8 cellular contexts compared by ENCODE assay signal in genomic region chr6:41713650-41714291, GRCh38. TPM values are rescaled to one million over a fixed set of nuclear protein-coding genes. Genes with fewer than 3 reads are reported as not detected.
A peak's percentile ranks its signal among the peaks of the same experiment; 100 is the strongest.
DNase-seq lines count a peak whose midpoint lies in the region; ATAC-seq, FAIRE-seq and TF ChIP-seq lines count a peak whose summit lies in the region.

No MANE protein-coding gene starts in this region.

- H3K36me3 Mint-ChIP-seq in CD14-positive monocyte: peaks cover 27 to 67% of the 10 kb centered on the region in 2 donors

- ATAC-seq in GM19468 (IDR thresholded peaks at IDR 0.05; ENCODE audit: extremely low read depth, unreplicated experiment) (peak; percentile 22), heart right ventricle (peak; percentile 18 to 60 (median 36))

- H3K4me3 ChIP-seq in heart right ventricle: no peak overlapping the region

- no peaks in the 10 kb centered on the region for H3K9me3 ChIP-seq in heart right ventricle

- H3K36me3 ChIP-seq in heart right ventricle: peaks cover 0 to 5% (median 0%) of the 10 kb centered on the region in 9 donors

- intact Hi-C loops in CD14-positive monocyte (cut with micrococcal nuclease): no loop called here
- intact Hi-C loops in heart right ventricle (cut with DNase I): no loop called here

- peak overlapping the region in 1 of 2 donors; percentile 51 for H3K4me3 Mint-ChIP-seq in CD14-positive monocyte

- peak overlapping the region; percentile 53 to 91 (median 81) for H3K27ac ChIP-seq in heart right ventricle

- H3K4me1 ChIP-seq in heart right ventricle: peaks cover 27 to 99% (median 79%) of the 10 kb centered on the region in 9 donors

- H3K4me1 Mint-ChIP-seq in CD14-positive monocyte: peaks cover 76% of the 10 kb centered on the region

- H3K27ac Mint-ChIP-seq in CD14-positive monocyte: peak overlapping the region in 4 of 7 donors; percentile 62 to 82 (median 78)

- H3K27me3 Mint-ChIP-seq in CD14-positive monocyte (ENCODE audit: low read depth in 3 of 3): peaks cover 0 to 2% (median 0%) of the 10 kb centered on the region in 3 donors

- DNase-seq in CD14-positive monocyte (ENCODE audit: low spot score) (no peak), HTR-8/SVneo (ENCODE audit: insufficient read length, low spot score) (no peak), heart right ventricle (peak; percentile 39 to 71), urothelium cell line (ENCODE audit: low spot score) (no peak), HCEC 1CT (no peak), NCI-H524 (lab: John Stamatoyannopoulos, UW) (no peak), kidney glomerular epithelial cell (lab: John Stamatoyannopoulos, UW) (no peak)

- 61 to 74% methylated on average over 14 of the region's 14 CpGs for WGBS in heart right ventricle, 2 donors

- H3K27me3 ChIP-seq in heart right ventricle: no peaks in the 10 kb centered on the region

- no peaks in the 10 kb centered on the region for H3K9me3 Mint-ChIP-seq in CD14-positive monocyte

- peak; percentile 92 for FAIRE-seq in HTR-8/SVneo (lab: Jason Lieb, UNC)
- FAIRE-seq in urothelium cell line (lab: Jason Lieb, UNC): peak; percentile 87

- TF ChIP-seq CTCF in CD14-positive monocyte (IDR thresholded peaks at IDR 0.05) (no peak), heart right ventricle (IDR thresholded peaks at IDR 0.05) (no peak)

RNA-seq across cellular contexts. Expression of gene TFEB, which starts 21.6 kb away (rescaled TPM):
- polyA plus RNA-seq in CD14-positive monocyte (10 to 100 TPM; 42.6 to 60.0 TPM), heart right ventricle (10 to 100 TPM; 36.9 to 52.3 TPM)
- total RNA-seq in heart right ventricle: 10 to 100 TPM; 29.2 to 47.0 (median 39.6) TPM

RNA-seq across cellular contexts. Expression of gene PGC, which starts 33.4 kb away (rescaled TPM):
- polyA plus RNA-seq in CD14-positive monocyte (not detected), heart right ventricle (1 to 10 TPM in 1 of 2 donors, under 1 TPM in 1; 0.58 to 2.0 TPM)
- total RNA-seq in heart right ventricle: not detected

Comparison
In these comparisons a context has a peak if more than half of its experiments do, and no peak if none do; other contexts are left out.
1. DNase-seq: peak in heart right ventricle (2 of 2); none in CD14-positive monocyte (single experiment), HTR-8/SVneo (single experiment), urothelium cell line (single experiment), HCEC 1CT (single experiment), NCI-H524 (0 of 2) and kidney glomerular epithelial cell (single experiment).